Comparison of ENCODE assay signal across 8 cellular contexts in the genomic region with DNA sequence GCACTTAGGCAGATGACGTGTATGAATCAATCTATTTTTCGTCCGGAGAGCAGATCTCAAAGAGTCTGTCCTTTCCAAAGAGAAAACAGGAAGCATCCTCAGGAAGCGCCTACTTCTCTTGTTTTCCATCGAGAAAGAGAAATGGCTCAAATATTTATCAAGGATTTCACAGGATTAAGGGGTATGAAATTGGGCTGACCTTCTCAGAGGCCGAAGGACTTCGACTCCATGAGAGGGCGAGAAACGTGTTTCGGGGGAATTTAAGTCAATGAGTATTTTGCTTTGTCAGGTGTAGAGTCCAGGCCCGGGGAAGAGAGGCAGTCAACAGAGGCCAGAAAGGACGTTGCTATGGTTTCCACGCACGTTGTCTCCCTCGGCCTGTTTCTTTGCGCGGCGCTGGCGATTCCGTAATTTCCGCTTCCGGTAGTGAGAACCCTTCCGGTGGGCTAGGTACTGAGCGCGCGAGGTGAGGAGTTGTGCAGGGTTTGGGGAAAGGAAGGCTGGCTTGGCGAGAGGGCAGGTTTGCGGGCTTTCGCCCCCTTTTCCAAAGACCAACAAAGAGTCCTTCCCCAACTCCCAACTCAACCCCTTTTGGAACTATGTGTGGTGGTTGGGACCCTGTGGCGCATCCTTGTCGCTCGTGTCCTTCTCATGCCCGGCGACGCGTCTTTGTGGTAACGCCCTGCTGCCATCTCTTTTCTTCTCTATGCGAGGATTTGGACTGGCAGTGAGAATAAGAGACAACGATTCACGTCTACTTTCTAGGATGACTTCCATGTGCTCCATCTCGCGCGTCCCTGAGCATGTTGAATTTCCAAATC. TPM values are rescaled to one million over a fixed set of nuclear protein-coding genes. Genes with fewer than 3 reads are reported as not detected.
DNase-seq lines count a peak whose midpoint lies in the region; ATAC-seq and TF ChIP-seq lines count a peak whose summit lies in the region.

MRPS21 (plus strand) TSS at position 429 of the 821 bp plus-strand sequence. CDS start 506 bp downstream, outside the sequence.

- peak within 1 kb of the TSS; percentile 69 to 86 (median 78) for H3K9ac ChIP-seq in skeletal muscle tissue (ENCODE audit: low read depth in 1 of 3, low read length in 3 of 3)

- TF ChIP-seq CTCF in VCaP (conservative IDR thresholded peaks at IDR 0.05) = no peak

- ATAC-seq in GM18907 (IDR thresholded peaks at IDR 0.05; ENCODE audit: unreplicated experiment) (peak; percentile 94), HG03139 (IDR thresholded peaks at IDR 0.05; ENCODE audit: unreplicated experiment) (peak; percentile 85)

- peaks cover 5 to 6% (median 6%) of the 10 kb centered on the region in 3 donors for H3K4me1 ChIP-seq in skeletal muscle tissue (ENCODE audit: control insufficient read depth in 3 of 3, insufficient read depth in 3 of 3, low read length in 3 of 3)

- in situ Hi-C loops in ACHN (cut with HindIII; ENCODE audit: low pct_ligation_motif_present, low pct_unique_long_range_greater_than_20kb, low sequenced_read_pairs) = no loop called here
- in situ Hi-C loops in T47D (cut with HindIII; ENCODE audit: low pct_unique_long_range_greater_than_20kb, low sequenced_read_pairs) = no loop called here

- H3K9me3 ChIP-seq in iPS-18c (ENCODE audit: control insufficient read depth, insufficient read depth, low read length) (no peaks in the 10 kb centered on the region), skeletal muscle tissue (ENCODE audit: control insufficient read depth in 3 of 3, low read length in 3 of 3) (no peaks in the 10 kb centered on the region)

- peak within 1 kb of the TSS; percentile 75 for H3K27ac ChIP-seq in VCaP
- H3K27ac ChIP-seq in skeletal muscle tissue (ENCODE audit: low read depth, low read length) = peak within 1 kb of the TSS; percentile 80

- H3K27me3 ChIP-seq in skeletal muscle tissue (ENCODE audit: control insufficient read depth in 3 of 3, insufficient read depth in 3 of 3, low read length in 3 of 3) = no peaks in the 10 kb centered on the region

- peaks cover 5 to 16% (median 5%) of the 10 kb centered on the region in 3 donors for H3K36me3 ChIP-seq in skeletal muscle tissue (ENCODE audit: control insufficient read depth in 3 of 3, insufficient read depth in 3 of 3, low read length in 3 of 3)

- H3K4me3 ChIP-seq in iPS-18c (ENCODE audit: insufficient read depth, low read depth, low read length) (peak within 1 kb of the TSS; percentile 88), skeletal muscle tissue (ENCODE audit: low read length in 3 of 3) (peak within 1 kb of the TSS; percentile 83 to 97 (median 94))

- DNase-seq in ACHN (peak; percentile 95), NCI-H2227 (lab: John Stamatoyannopoulos, UW; ENCODE audit: unreplicated experiment) (peak; percentile 97), T47D (ENCODE audit: low read depth in 1 of 2, low spot score in 1 of 2) (peak; percentile 26 to 90)

RNA-seq across cellular contexts. Expression of gene MRPS21, which starts in this region (rescaled TPM):
- 37.6 TPM for total RNA-seq in skeletal muscle tissue

Comparison
In these comparisons a context has a peak if more than half of its experiments do, and no peak if none do; other contexts are left out.
1. Peak in every context shown above with its lines: DNase-seq, ATAC-seq, H3K4me3 ChIP-seq and H3K27ac ChIP-seq.